ENCODE assay signal across 8 cellular contexts in the genomic region with DNA sequence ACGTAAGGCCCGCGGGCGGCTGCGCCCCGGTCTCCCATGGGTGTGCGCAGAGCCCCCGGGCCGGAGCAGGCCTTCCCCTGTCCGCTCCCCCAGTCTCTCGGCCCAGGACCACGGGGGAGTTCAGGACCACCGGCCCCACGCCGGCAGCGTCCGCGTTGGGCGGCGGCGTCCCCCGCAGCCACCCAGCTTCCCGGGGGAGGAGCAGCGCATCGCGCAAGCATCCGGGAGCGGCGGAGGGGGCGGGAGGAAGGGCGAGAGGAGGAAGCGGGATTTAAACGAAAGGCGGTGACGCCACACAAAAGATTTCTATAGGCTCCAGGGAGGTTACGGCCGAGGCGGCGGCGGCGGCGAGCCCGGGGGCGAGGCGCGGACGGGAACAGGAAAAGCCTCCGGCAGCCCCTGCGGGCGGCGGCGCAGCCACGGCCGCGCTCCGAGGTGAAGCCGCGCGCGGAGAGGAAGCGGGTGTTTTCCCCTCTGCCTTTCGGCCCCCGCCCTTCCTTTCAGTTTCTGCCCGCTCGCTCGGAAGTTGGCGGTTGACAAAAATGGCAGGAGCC. TPM values are rescaled to one million over a fixed set of nuclear protein-coding genes. Genes with fewer than 3 reads are reported as not detected.
DNase-seq lines count a peak whose midpoint lies in the region; ATAC-seq and TF ChIP-seq lines count a peak whose summit lies in the region.

TLNRD1 (plus strand) TSS at position 298 of the 554 bp plus-strand sequence. CDS start 1,349 bp downstream, outside the sequence.

- peak; percentile 60 to 93 for TF ChIP-seq POLR2A in tibial nerve (IDR thresholded peaks at IDR 0.05)

- DNase-seq in NCI-H1417 treated with DMSO at 0.1 percent for 48 hours (lab: John Stamatoyannopoulos, UW) (peak; percentile 83), T follicular helper cell (ENCODE audit: low read depth) (peak; percentile 68), cardiac muscle cell (ENCODE audit: low read depth in 1 of 2, low spot score in 1 of 2) (peak; percentile 91 to 93), pons (ENCODE audit: low spot score) (peak; percentile 83), tibial nerve (ENCODE audit: low spot score in 2 of 2) (peak; percentile 80)
- DNase-seq in activated naive CD8-positive, alpha-beta T cell treated with anti-CD3 and anti-CD28 coated beads, Interleukin-2, amount 50 U/mL, for 24 hours, result peak; percentile 86

- H3K4me3 ChIP-seq in GM12875 (ENCODE audit: low read depth, low read length) (peak within 1 kb of the TSS; percentile 77), cardiac muscle cell (peak within 1 kb of the TSS; percentile 96), tibial nerve (peak within 1 kb of the TSS; percentile 74 to 98 (median 87))

- H3K36me3 ChIP-seq in cardiac muscle cell, result no peaks in the 10 kb centered on the region
- H3K36me3 ChIP-seq in tibial nerve, result peaks cover 0 to 23% (median 5%) of the 10 kb centered on the region in 3 donors

- H3K27ac Mint-ChIP-seq in activated naive CD8-positive, alpha-beta T cell treated with anti-CD3 and anti-CD28 coated beads, Interleukin-2, amount 50 U/mL, for 24 hours, result peak within 1 kb of the TSS; percentile 97

- no peaks in the 10 kb centered on the region for H3K27me3 Mint-ChIP-seq in activated naive CD8-positive, alpha-beta T cell treated with anti-CD3 and anti-CD28 coated beads, Interleukin-2, amount 50 U/mL, for 24 hours

- peak; percentile 30 to 97 for TF ChIP-seq EP300 in tibial nerve (IDR thresholded peaks at IDR 0.05)

- TF ChIP-seq CTCF in GM12875 (IDR thresholded peaks at IDR 0.05; ENCODE audit: borderline replicate concordance, insufficient read depth, low read depth, low read length) (no peak), cardiac muscle cell (IDR thresholded peaks at IDR 0.05; ENCODE audit: low read depth, low read length) (no peak), tibial nerve (IDR thresholded peaks at IDR 0.05) (peak in 1 of 5 experiments; percentile 14)

- no peaks in the 10 kb centered on the region for H3K9me3 ChIP-seq in cardiac muscle cell (ENCODE audit: low read depth)
- peaks cover 0 to 4% (median 0%) of the 10 kb centered on the region in 4 donors for H3K9me3 ChIP-seq in tibial nerve

- H3K4me1 ChIP-seq in cardiac muscle cell (ENCODE audit: low read depth), result no peaks in the 10 kb centered on the region
- peaks cover 0 to 53% (median 31%) of the 10 kb centered on the region in 4 donors for H3K4me1 ChIP-seq in tibial nerve

- peak within 1 kb of the TSS; percentile 97 for H3K4me3 Mint-ChIP-seq in activated naive CD8-positive, alpha-beta T cell treated with anti-CD3 and anti-CD28 coated beads, Interleukin-2, amount 50 U/mL, for 24 hours

- H3K9me3 Mint-ChIP-seq in activated naive CD8-positive, alpha-beta T cell treated with anti-CD3 and anti-CD28 coated beads, Interleukin-2, amount 50 U/mL, for 24 hours, result no peaks in the 10 kb centered on the region

- whole genome bisulfite sequencing in tibial nerve, 2 donors, result 1% methylated on average over 36 to 40 of the region's 67 CpGs

- H3K36me3 Mint-ChIP-seq in activated naive CD8-positive, alpha-beta T cell treated with anti-CD3 and anti-CD28 coated beads, Interleukin-2, amount 50 U/mL, for 24 hours (ENCODE audit: low read depth), result peaks cover 20% of the 10 kb centered on the region

- peaks cover 47% of the 10 kb centered on the region for H3K4me1 Mint-ChIP-seq in activated naive CD8-positive, alpha-beta T cell treated with anti-CD3 and anti-CD28 coated beads, Interleukin-2, amount 50 U/mL, for 24 hours

- peak; percentile 60 for ATAC-seq in HG02759 (IDR thresholded peaks at IDR 0.05; ENCODE audit: unreplicated experiment)
- peak; percentile 68 for ATAC-seq in activated naive CD8-positive, alpha-beta T cell treated with anti-CD3 and anti-CD28 coated beads, Interleukin-2, amount 50 U/mL, for 24 hours

- H3K27me3 ChIP-seq in cardiac muscle cell, result peaks cover 9% of the 10 kb centered on the region
- no peaks in the 10 kb centered on the region for H3K27me3 ChIP-seq in tibial nerve

- H3K27ac ChIP-seq in cardiac muscle cell (peak within 1 kb of the TSS; percentile 65), tibial nerve (peak within 1 kb of the TSS; percentile 95 to 98 (median 96))

RNA-seq across cellular contexts. Expression of gene TLNRD1, which starts in this region (rescaled TPM):
- total RNA-seq in cardiac muscle cell (29.2 and 41.8 TPM in 2 replicates), tibial nerve (10 to 100 TPM; 18.8 to 46.5 (median 30.0) TPM)
- 14.4 and 25.3 TPM in 2 replicates for polyA plus RNA-seq in cardiac muscle cell

Comparison
In these comparisons a context has a peak if more than half of its experiments do, and no peak if none do; other contexts are left out.
1. Peak in every context shown above with its lines: DNase-seq, ATAC-seq, H3K4me3 ChIP-seq and H3K27ac ChIP-seq.